13 cellular contexts compared by ENCODE assay signal in genomic region chr12:115322275-115322674, GRCh38.
DNase-seq lines count a peak whose midpoint lies in the region; ATAC-seq, FAIRE-seq and TF ChIP-seq lines count a peak whose summit lies in the region.
"Had no signal": no experiment of that assay in that cellular context is flagged by ENCODE, and none has a peak within 500 bp of the region (broad histone marks: within the 10 kb centered on the region; RNA-seq: fewer than 3 reads in every experiment).

No MANE protein-coding gene starts in this region.

- H3K4me1 ChIP-seq in fibroblast of lung (ENCODE audit: control insufficient read depth, extremely low read depth, insufficient read depth, low read length): peaks cover 4% of the 10 kb centered on the region
- no peaks in the 10 kb centered on the region for H3K4me1 ChIP-seq in CD8-positive, alpha-beta memory T cell (ENCODE audit: insufficient read depth, low read length)

- H3K27me3 Mint-ChIP-seq in CD8-positive, alpha-beta memory T cell: no peaks in the 10 kb centered on the region
- H3K27me3 Mint-ChIP-seq: T-helper 17 cell had no signal

- no peaks in the 10 kb centered on the region for H3K36me3 Mint-ChIP-seq in CD8-positive, alpha-beta memory T cell
- H3K36me3 Mint-ChIP-seq: activated naive CD4-positive, alpha-beta T cell treated with anti-CD3 and anti-CD28 coated beads, Interleukin-2, amount 10 ng/mL, durations not matched to agents 7 days and 5 days had no signal

- no peak for TF ChIP-seq POLR2A in GM12892 (IDR thresholded peaks at IDR 0.05; ENCODE audit: low read depth, low read length)

- DNase-seq in GM12892 (ENCODE audit: insufficient read length): no peak
- DNase-seq in fibroblast of lung (ENCODE audit: low read depth in 2 of 2): peak; percentile 22 to 59
- no peak for DNase-seq in CD8-positive, alpha-beta memory T cell
- DNase-seq in NCI-H748 (lab: John Stamatoyannopoulos, UW; ENCODE audit: unreplicated experiment): no peak
- no peak for DNase-seq in urothelium cell line (ENCODE audit: low spot score)
- DNase-seq: activated naive CD4-positive, alpha-beta T cell treated with anti-CD3 and anti-CD28 coated beads, Interleukin-2, amount 10 ng/mL, durations not matched to agents 7 days and 5 days; DMS153; T-helper 17 cell had no signal

- H3K9me3 ChIP-seq in fibroblast of lung (ENCODE audit: control insufficient read depth, insufficient read depth, low read depth, low read length): no peaks in the 10 kb centered on the region
- H3K9me3 ChIP-seq in CD8-positive, alpha-beta memory T cell (ENCODE audit: low read length): no peaks in the 10 kb centered on the region
- H3K9me3 ChIP-seq: gastroesophageal sphincter had no signal

- CTCF ChIA-PET in CD8-positive, alpha-beta memory T cell (lab: Charles Lee): no interaction called here

- TF ChIP-seq CTCF in fibroblast of lung (conservative IDR thresholded peaks at IDR 0.05 in 1 of 2, IDR thresholded peaks at IDR 0.05 in 1 of 2; ENCODE audit: low read depth in 1 of 2, low read length in 2 of 2): no peak

- no peak overlapping the region for H3K4me3 ChIP-seq in fibroblast of lung (replicated peaks in 1 of 4; ENCODE audit: control extremely low read depth in 1 of 4, insufficient read depth in 1 of 4, low read depth in 3 of 4, low read length in 4 of 4)
- no peak overlapping the region for H3K4me3 ChIP-seq in CD8-positive, alpha-beta memory T cell (ENCODE audit: low read length)
- H3K4me3 ChIP-seq: gastroesophageal sphincter had no signal

- H3K9ac ChIP-seq in fibroblast of lung (ENCODE audit: insufficient read depth, low read length): no peak overlapping the region

- peaks cover 6 to 24% (median 13%) of the 10 kb centered on the region in 5 donors for H3K9me3 Mint-ChIP-seq in CD8-positive, alpha-beta memory T cell
- H3K9me3 Mint-ChIP-seq: neural crest cell had no signal

- FAIRE-seq in GM12892 (lab: Jason Lieb, UNC): peak; percentile 21
- FAIRE-seq in urothelium cell line (lab: Jason Lieb, UNC): no peak

- POLR2A ChIA-PET in CD8-positive, alpha-beta memory T cell (lab: Charles Lee): no interaction called here

- no peak overlapping the region for H3K4me2 ChIP-seq in fibroblast of lung (ENCODE audit: extremely low read depth, insufficient read depth, low read length)

- no peak overlapping the region for H3K4me3 Mint-ChIP-seq in CD8-positive, alpha-beta memory T cell
- H3K4me3 Mint-ChIP-seq: activated naive CD4-positive, alpha-beta T cell treated with anti-CD3 and anti-CD28 coated beads, Interleukin-2, amount 10 ng/mL, durations not matched to agents 7 days and 5 days; neural crest cell; T-helper 17 cell had no signal

- H3K27ac Mint-ChIP-seq in CD8-positive, alpha-beta memory T cell: no peak overlapping the region
- H3K27ac Mint-ChIP-seq: activated naive CD4-positive, alpha-beta T cell treated with anti-CD3 and anti-CD28 coated beads, Interleukin-2, amount 10 ng/mL, durations not matched to agents 7 days and 5 days; T-helper 17 cell had no signal

- H4K20me1 ChIP-seq in fibroblast of lung (ENCODE audit: control insufficient read depth, extremely low read depth, insufficient read depth, low read length): no peaks in the 10 kb centered on the region

- no peaks in the 10 kb centered on the region for H3K4me1 Mint-ChIP-seq in CD8-positive, alpha-beta memory T cell
- H3K4me1 Mint-ChIP-seq: activated naive CD4-positive, alpha-beta T cell treated with anti-CD3 and anti-CD28 coated beads, Interleukin-2, amount 10 ng/mL, durations not matched to agents 7 days and 5 days; T-helper 17 cell had no signal

- peak overlapping the region; percentile 45 for H3K27ac ChIP-seq in fibroblast of lung (ENCODE audit: insufficient read depth, low read length)
- no peak overlapping the region for H3K27ac ChIP-seq in CD8-positive, alpha-beta memory T cell (ENCODE audit: low read depth, low read length)
- H3K27ac ChIP-seq: gastroesophageal sphincter had no signal

- peak; percentile 93 for ATAC-seq in GM21529 (IDR thresholded peaks at IDR 0.05; ENCODE audit: unreplicated experiment)
- peak; percentile 63 for ATAC-seq in HG03558 (IDR thresholded peaks at IDR 0.05; ENCODE audit: extremely low read depth, unreplicated experiment)
- ATAC-seq in GM19328 (IDR thresholded peaks at IDR 0.05; ENCODE audit: unreplicated experiment): no peak
- ATAC-seq: gastroesophageal sphincter, T-helper 17 cell had no signal

- H2AFZ ChIP-seq in fibroblast of lung (ENCODE audit: low read length): no peak overlapping the region

- no peaks in the 10 kb centered on the region for H3K79me2 ChIP-seq in fibroblast of lung (ENCODE audit: control insufficient read depth, insufficient read depth, low read length)

- H3K36me3 ChIP-seq in fibroblast of lung (ENCODE audit: control insufficient read depth, insufficient read depth, low read length): no peaks in the 10 kb centered on the region
- no peaks in the 10 kb centered on the region for H3K36me3 ChIP-seq in CD8-positive, alpha-beta memory T cell (ENCODE audit: insufficient read depth, low read length)
- H3K36me3 ChIP-seq: gastroesophageal sphincter had no signal

- no peaks in the 10 kb centered on the region for H3K27me3 ChIP-seq in fibroblast of lung (ENCODE audit: control insufficient read depth, insufficient read depth, low read length)
- no peaks in the 10 kb centered on the region for H3K27me3 ChIP-seq in CD8-positive, alpha-beta memory T cell (ENCODE audit: insufficient read depth, low read length, poor library complexity, severe bottlenecking)
- H3K27me3 ChIP-seq: gastroesophageal sphincter had no signal

Comparison
In these comparisons a context has a peak if more than half of its experiments do, and no peak if none do; other contexts are left out.
1. DNase-seq: peak in fibroblast of lung (2 of 2); none in GM12892 (single experiment), CD8-positive, alpha-beta memory T cell (0 of 5), NCI-H748 (single experiment) and urothelium cell line (single experiment).